In the genomic region with DNA sequence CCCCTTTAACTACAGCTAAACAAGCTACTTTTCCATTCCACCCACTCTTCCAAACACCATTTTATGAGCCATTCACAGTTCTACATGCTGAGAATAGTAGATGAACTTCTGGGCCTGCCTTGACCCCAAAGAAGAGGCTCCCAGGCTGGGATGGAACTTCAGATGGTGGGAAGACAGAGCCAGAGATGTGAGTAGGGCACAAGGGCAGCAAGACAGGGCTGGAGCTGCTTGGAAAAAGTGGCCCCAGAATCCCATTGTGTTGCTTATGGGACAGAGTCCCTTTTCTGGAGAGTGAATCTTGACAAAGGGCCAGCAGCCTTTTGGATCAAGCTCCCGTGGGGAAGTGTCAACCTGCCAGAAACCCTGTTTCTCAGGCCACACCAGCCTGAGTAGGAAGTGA, we compare ENCODE assay signal across 25 cellular contexts.
"Had no signal": no experiment of that assay in that cellular context is flagged by ENCODE, and none has a peak within 500 bp of the region (broad histone marks: within the 10 kb centered on the region; RNA-seq: fewer than 3 reads in every experiment).

No MANE protein-coding gene starts in this region.

- FAIRE-seq: endometrium, islet of Langerhans, keratinocyte had no signal

- H3K4me1 Mint-ChIP-seq: mesothelial cell of epicardium; naive thymus-derived CD8-positive, alpha-beta T cell had no signal

- H3K4me3 Mint-ChIP-seq: dendritic cell treated with granulocyte-macrophage colony-stimulating factor and Interleukin-4, amounts not matched to agents 40 ng/mL and 50 ng/mL, for 4 days; effector memory CD8-positive, alpha-beta T cell; endodermal cell; mesothelial cell of epicardium; naive B cell; naive thymus-derived CD8-positive, alpha-beta T cell had no signal

- H3K27ac Mint-ChIP-seq: dendritic cell treated with granulocyte-macrophage colony-stimulating factor and Interleukin-4, amounts not matched to agents 40 ng/mL and 50 ng/mL, for 4 days; effector memory CD8-positive, alpha-beta T cell; endodermal cell; mesothelial cell of epicardium; naive B cell; naive thymus-derived CD8-positive, alpha-beta T cell had no signal

- H3K36me3 ChIP-seq: colonic mucosa, gastrocnemius medialis, heart left ventricle, left lung, lower lobe of right lung had no signal

- DNase-seq: colonic mucosa; cortex of kidney; effector CD8-positive, alpha-beta T cell; effector memory CD8-positive, alpha-beta T cell; endodermal cell; erythroblast; foreskin keratinocyte; gastrocnemius medialis; heart left ventricle; hypothalamus; left cardiac atrium; left lung; left ventricle myocardium superior; lower lobe of right lung; mesenchymal stem cell; mucosa of descending colon; naive B cell; naive thymus-derived CD8-positive, alpha-beta T cell had no signal

- H3K4me1 ChIP-seq: colonic mucosa, foreskin keratinocyte, gastrocnemius medialis, heart left ventricle, left lung, lower lobe of right lung had no signal

- H3K4me3 ChIP-seq: colonic mucosa, gastrocnemius medialis, heart left ventricle, hepatocyte, left lung, lower lobe of right lung, mucosa of descending colon had no signal

- H3K79me2 ChIP-seq: hepatocyte had no signal

- H3K4me2 ChIP-seq: hepatocyte had no signal

- H3K27me3 ChIP-seq: colonic mucosa, foreskin keratinocyte, gastrocnemius medialis, hepatocyte, left lung had no signal

- H3K9me3 Mint-ChIP-seq: dendritic cell treated with granulocyte-macrophage colony-stimulating factor and Interleukin-4, amounts not matched to agents 40 ng/mL and 50 ng/mL, for 4 days; mesothelial cell of epicardium had no signal

- H3K36me3 Mint-ChIP-seq: mesothelial cell of epicardium; naive B cell; naive thymus-derived CD8-positive, alpha-beta T cell had no signal

- H3K9me3 ChIP-seq: colonic mucosa, gastrocnemius medialis, heart left ventricle, left lung, lower lobe of right lung, mucosa of descending colon had no signal

- H3K27ac ChIP-seq: colonic mucosa, epithelial cell of prostate, foreskin keratinocyte, gastrocnemius medialis, heart left ventricle, hepatocyte, left lung, lower lobe of right lung had no signal

- H3K27me3 Mint-ChIP-seq: dendritic cell treated with granulocyte-macrophage colony-stimulating factor and Interleukin-4, amounts not matched to agents 40 ng/mL and 50 ng/mL, for 4 days; effector memory CD8-positive, alpha-beta T cell; naive B cell had no signal

- H2AFZ ChIP-seq: hepatocyte had no signal
